ENCODE assay signal across 20 cellular contexts in the genomic region with DNA sequence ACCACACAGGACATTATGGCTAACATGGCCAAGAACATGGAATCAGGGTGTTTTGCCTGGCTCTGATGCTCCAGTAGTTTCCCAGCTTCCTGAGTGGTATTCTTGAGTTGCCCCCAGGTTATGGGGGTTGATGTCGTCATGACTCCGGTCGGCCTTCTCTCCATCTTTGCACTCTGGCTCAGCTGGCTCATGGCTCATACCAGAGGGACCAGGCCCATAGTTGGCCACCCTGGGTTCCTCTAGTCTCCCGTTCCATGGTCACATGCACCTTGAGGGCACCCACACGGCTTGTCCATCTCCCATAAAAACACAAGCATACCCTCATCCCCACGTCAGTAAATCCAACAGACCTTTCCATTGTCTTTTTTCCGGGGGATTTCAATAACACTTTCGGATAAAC. TPM values are rescaled to one million over a fixed set of nuclear protein-coding genes. Genes with fewer than 3 reads are reported as not detected.
A peak's percentile ranks its signal among the peaks of the same experiment; 100 is the strongest.
DNase-seq lines count a peak whose midpoint lies in the region; ATAC-seq and TF ChIP-seq lines count a peak whose summit lies in the region.
"Had no signal": no experiment of that assay in that cellular context is flagged by ENCODE, and none has a peak within 500 bp of the region (broad histone marks: within the 10 kb centered on the region; RNA-seq: fewer than 3 reads in every experiment).

No MANE protein-coding gene starts in this region.

- WGBS in trophoblast cell (ENCODE audit: extremely low coverage, insufficient coverage, insufficient read length) = no CpG with 5 or more reads among the region's 8 CpGs

- no peaks in the 10 kb centered on the region for H3K79me2 ChIP-seq in Karpas-422 (ENCODE audit: low read length)
- H3K79me2 ChIP-seq in trophoblast cell (ENCODE audit: control insufficient read depth, insufficient read depth, low read length, poor library complexity) = peaks cover 2% of the 10 kb centered on the region

- TF ChIP-seq CTCF in colonic mucosa (IDR thresholded peaks at IDR 0.05) = no peak

- H4K20me1 ChIP-seq in Karpas-422 (ENCODE audit: insufficient read depth, low read depth, low read length) = no peaks in the 10 kb centered on the region
- H4K20me1 ChIP-seq: BLaER1 treated with 17β-estradiol and CSF1 and Interleukin-3, amounts not matched to agents 10 nM and 100 nM had no signal

- no peak overlapping the region for H3K4me3 ChIP-seq in Karpas-422 (ENCODE audit: low read length)
- no peak overlapping the region for H3K4me3 ChIP-seq in colonic mucosa
- H3K4me3 ChIP-seq in trophoblast cell (ENCODE audit: low read depth, low read length) = no peak overlapping the region
- H3K4me3 ChIP-seq: A549; BLaER1 treated with 17β-estradiol and CSF1 and Interleukin-3, amounts not matched to agents 10 nM and 100 nM; GM23338 had no signal

- no peaks in the 10 kb centered on the region for H3K9me2 ChIP-seq in Karpas-422 (replicated peaks; ENCODE audit: insufficient read depth, low read length)

- no peak overlapping the region for H3K9ac ChIP-seq in Karpas-422 (ENCODE audit: low read length)
- no peak overlapping the region for H3K9ac ChIP-seq in colonic mucosa (ENCODE audit: low read depth in 2 of 2, low read length in 2 of 2)
- H3K9ac ChIP-seq in trophoblast cell (ENCODE audit: low read length) = no peak overlapping the region
- H3K9ac ChIP-seq: BLaER1 treated with 17β-estradiol and CSF1 and Interleukin-3, amounts not matched to agents 10 nM and 100 nM had no signal

- H3K4me1 ChIP-seq in Karpas-422 (ENCODE audit: low read length) (peaks cover 54% of the 10 kb centered on the region), colonic mucosa (peaks cover 11% of the 10 kb centered on the region), trophoblast cell (ENCODE audit: control insufficient read depth in 1 of 2, insufficient read depth in 2 of 2, low read length in 2 of 2) (peaks cover 2 to 13% of the 10 kb centered on the region in 2 experiments)
- H3K4me1 ChIP-seq: A549 had no signal

- peak overlapping the region; percentile 51 for H4K8ac ChIP-seq in trophoblast cell (ENCODE audit: low read depth, low read length)

- H3K18ac ChIP-seq in trophoblast cell (ENCODE audit: low read length) = peak overlapping the region; percentile 33

- peak overlapping the region; percentile 37 for H3K23ac ChIP-seq in trophoblast cell (ENCODE audit: low read length)

- intact Hi-C loops in colonic mucosa (cut with DNase I) = no loop called here

- no peak overlapping the region for H4K12ac ChIP-seq in trophoblast cell (ENCODE audit: low read depth, low read length)

- H2AFZ ChIP-seq in Karpas-422 (ENCODE audit: low read length) (no peak overlapping the region), trophoblast cell (ENCODE audit: insufficient read depth, low read length, poor library complexity) (no peak overlapping the region)
- H2AFZ ChIP-seq: GM23338 had no signal

- peak overlapping the region; percentile 80 for H2BK5ac ChIP-seq in trophoblast cell (ENCODE audit: low read depth, low read length, poor library complexity)

- peak overlapping the region; percentile 90 for H2AK5ac ChIP-seq in trophoblast cell (ENCODE audit: low read length)

- ATAC-seq in HG03354 (IDR thresholded peaks at IDR 0.05; ENCODE audit: poor library complexity, severe bottlenecking, unreplicated experiment) = no peak
- ATAC-seq: A549, GM23338, HCT116 had no signal

- no peak overlapping the region for H3K4me2 ChIP-seq in Karpas-422 (ENCODE audit: low read depth, low read length, poor library complexity, severe bottlenecking)
- H3K4me2 ChIP-seq in trophoblast cell (ENCODE audit: low read length) = no peak overlapping the region
- H3K4me2 ChIP-seq: A549; BLaER1 treated with 17β-estradiol and CSF1 and Interleukin-3, amounts not matched to agents 10 nM and 100 nM; GM23338 had no signal

- H3K9me3 ChIP-seq in Karpas-422 (ENCODE audit: low read length) (no peaks in the 10 kb centered on the region), colonic mucosa (no peaks in the 10 kb centered on the region), trophoblast cell (ENCODE audit: insufficient read depth, low read depth, low read length) (peaks cover under 1% of the 10 kb centered on the region)
- H3K9me3 ChIP-seq: A549 had no signal

- peak overlapping the region; percentile 93 for H4K91ac ChIP-seq in trophoblast cell (ENCODE audit: low read depth, low read length)

- H3K27me3 ChIP-seq in Karpas-422 (ENCODE audit: low read length) = no peaks in the 10 kb centered on the region
- H3K27me3 ChIP-seq in colonic mucosa = no peaks in the 10 kb centered on the region
- H3K27me3 ChIP-seq in trophoblast cell (ENCODE audit: insufficient read depth, low read length) = no peaks in the 10 kb centered on the region
- H3K27me3 ChIP-seq: BE2C; BLaER1 treated with 17β-estradiol and CSF1 and Interleukin-3, amounts not matched to agents 10 nM and 100 nM had no signal

- peak overlapping the region; percentile 98 for H3K27ac ChIP-seq in Karpas-422 (ENCODE audit: low read length)
- H3K27ac ChIP-seq in colonic mucosa = peak overlapping the region; percentile 60
- H3K27ac ChIP-seq in trophoblast cell (ENCODE audit: low read depth, low read length) = no peak overlapping the region
- H3K27ac ChIP-seq: A549 had no signal

- DNase-seq in Karpas-422 (no peak), colonic mucosa (no peak), trophoblast cell (peak in 1 of 2 donors; percentile 6), amygdala (lab: John Stamatoyannopoulos, UW) (no peak), HuH-7.5 (ENCODE audit: low spot score) (no peak)
- DNase-seq: 8988T; ACHN; AML-193; BE2C; CD4-positive, alpha-beta T cell; CD8-positive, alpha-beta memory T cell; DMS53; DMS79 treated with DMSO at 0.1 percent for 48 hours; GF-D8; H9 had no signal

- H3K36me3 ChIP-seq in Karpas-422 (ENCODE audit: insufficient read depth, low read length) (no peaks in the 10 kb centered on the region), colonic mucosa (no peaks in the 10 kb centered on the region), trophoblast cell (ENCODE audit: control insufficient read depth in 1 of 2, insufficient read depth in 2 of 2, low read length in 2 of 2) (no peaks in the 10 kb centered on the region)
- H3K36me3 ChIP-seq: BE2C; BLaER1 treated with 17β-estradiol and CSF1 and Interleukin-3, amounts not matched to agents 10 nM and 100 nM had no signal

- H3K79me1 ChIP-seq in trophoblast cell (ENCODE audit: low read length) = peaks cover 22% of the 10 kb centered on the region

- peak overlapping the region; percentile 1 for H3K4ac ChIP-seq in trophoblast cell (ENCODE audit: low read depth, low read length)

- H3K14ac ChIP-seq in trophoblast cell (ENCODE audit: low read length) = peak overlapping the region; percentile 86

- H2BK12ac ChIP-seq in trophoblast cell (ENCODE audit: low read length) = peak overlapping the region; percentile 99

- peak overlapping the region; percentile 94 for H2BK120ac ChIP-seq in trophoblast cell (ENCODE audit: insufficient read depth, low read length, poor library complexity)

RNA-seq across cellular contexts. Expression of gene MAPKAPK5, which starts 23.7 kb away (rescaled TPM):
- 52.4 and 63.4 TPM in 2 replicates for total RNA-seq in Karpas-422 (2014; rRNA removed; shearing (Covaris generic); ENCODE audit: low replicate concordance)
- 10 to 100 TPM; 76.9 to 84.8 TPM for total RNA-seq in colonic mucosa
- polyA plus RNA-seq in trophoblast cell (2013) = 23.3 and 23.4 TPM in 2 replicates

RNA-seq across cellular contexts. Expression of gene ALDH2, which starts 51.6 kb away (rescaled TPM):
- total RNA-seq in Karpas-422 (2014; rRNA removed; shearing (Covaris generic); ENCODE audit: low replicate concordance) = 69.0 and 145 TPM in 2 replicates
- 100 to 1,000 TPM; 240 to 398 TPM for total RNA-seq in colonic mucosa
- polyA plus RNA-seq in trophoblast cell (2013) = 31.9 and 35.0 TPM in 2 replicates
